1 cellular context compared by ENCODE assay signal in genomic region chr15:42138968-42139386, GRCh38.
TF ChIP-seq lines count a peak whose summit lies in the region.

No MANE protein-coding gene starts in this region.

TF ChIP-seq in HepG2, 621 proteins besides CTCF, POLR2A, EP300 and RAD21 (continued from another document and continues in another):
- TF ChIP-seq, protein P1, sequence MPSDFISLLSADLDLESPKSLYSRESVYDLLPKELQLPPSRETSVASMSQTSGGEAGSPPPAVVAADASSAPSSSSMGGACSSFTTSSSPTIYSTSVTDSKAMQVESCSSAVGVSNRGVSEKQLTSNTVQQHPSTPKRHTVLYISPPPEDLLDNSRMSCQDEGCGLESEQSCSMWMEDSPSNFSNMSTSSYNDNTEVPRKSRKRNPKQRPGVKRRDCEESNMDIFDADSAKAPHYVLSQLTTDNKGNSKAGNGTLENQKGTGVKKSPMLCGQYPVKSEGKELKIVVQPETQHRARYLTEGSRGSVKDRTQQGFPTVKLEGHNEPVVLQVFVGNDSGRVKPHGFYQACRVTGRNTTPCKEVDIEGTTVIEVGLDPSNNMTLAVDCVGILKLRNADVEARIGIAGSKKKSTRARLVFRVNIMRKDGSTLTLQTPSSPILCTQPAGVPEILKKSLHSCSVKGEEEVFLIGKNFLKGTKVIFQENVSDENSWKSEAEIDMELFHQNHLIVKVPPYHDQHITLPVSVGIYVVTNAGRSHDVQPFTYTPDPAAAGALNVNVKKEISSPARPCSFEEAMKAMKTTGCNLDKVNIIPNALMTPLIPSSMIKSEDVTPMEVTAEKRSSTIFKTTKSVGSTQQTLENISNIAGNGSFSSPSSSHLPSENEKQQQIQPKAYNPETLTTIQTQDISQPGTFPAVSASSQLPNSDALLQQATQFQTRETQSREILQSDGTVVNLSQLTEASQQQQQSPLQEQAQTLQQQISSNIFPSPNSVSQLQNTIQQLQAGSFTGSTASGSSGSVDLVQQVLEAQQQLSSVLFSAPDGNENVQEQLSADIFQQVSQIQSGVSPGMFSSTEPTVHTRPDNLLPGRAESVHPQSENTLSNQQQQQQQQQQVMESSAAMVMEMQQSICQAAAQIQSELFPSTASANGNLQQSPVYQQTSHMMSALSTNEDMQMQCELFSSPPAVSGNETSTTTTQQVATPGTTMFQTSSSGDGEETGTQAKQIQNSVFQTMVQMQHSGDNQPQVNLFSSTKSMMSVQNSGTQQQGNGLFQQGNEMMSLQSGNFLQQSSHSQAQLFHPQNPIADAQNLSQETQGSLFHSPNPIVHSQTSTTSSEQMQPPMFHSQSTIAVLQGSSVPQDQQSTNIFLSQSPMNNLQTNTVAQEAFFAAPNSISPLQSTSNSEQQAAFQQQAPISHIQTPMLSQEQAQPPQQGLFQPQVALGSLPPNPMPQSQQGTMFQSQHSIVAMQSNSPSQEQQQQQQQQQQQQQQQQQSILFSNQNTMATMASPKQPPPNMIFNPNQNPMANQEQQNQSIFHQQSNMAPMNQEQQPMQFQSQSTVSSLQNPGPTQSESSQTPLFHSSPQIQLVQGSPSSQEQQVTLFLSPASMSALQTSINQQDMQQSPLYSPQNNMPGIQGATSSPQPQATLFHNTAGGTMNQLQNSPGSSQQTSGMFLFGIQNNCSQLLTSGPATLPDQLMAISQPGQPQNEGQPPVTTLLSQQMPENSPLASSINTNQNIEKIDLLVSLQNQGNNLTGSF (CRISPR knock-in tag; IDR thresholded peaks at IDR 0.05), result no peak
- TF ChIP-seq SETDB1 (CRISPR knock-in tag; IDR thresholded peaks at IDR 0.05; ENCODE audit: borderline replicate concordance), result peak; percentile 99
- TF ChIP-seq NCOA2 (CRISPR knock-in tag; IDR thresholded peaks at IDR 0.05), result peak; percentile 83
- TF ChIP-seq BHLHE40 (IDR thresholded peaks at IDR 0.05; ENCODE audit: low read length), result peak; percentile 60; the same call in 1 of the 2 replicates
- peak; percentile 78 for TF ChIP-seq ZEB1 (IDR thresholded peaks at IDR 0.05; ENCODE audit: insufficient replicate concordance, low read depth)
- TF ChIP-seq, protein P2, sequence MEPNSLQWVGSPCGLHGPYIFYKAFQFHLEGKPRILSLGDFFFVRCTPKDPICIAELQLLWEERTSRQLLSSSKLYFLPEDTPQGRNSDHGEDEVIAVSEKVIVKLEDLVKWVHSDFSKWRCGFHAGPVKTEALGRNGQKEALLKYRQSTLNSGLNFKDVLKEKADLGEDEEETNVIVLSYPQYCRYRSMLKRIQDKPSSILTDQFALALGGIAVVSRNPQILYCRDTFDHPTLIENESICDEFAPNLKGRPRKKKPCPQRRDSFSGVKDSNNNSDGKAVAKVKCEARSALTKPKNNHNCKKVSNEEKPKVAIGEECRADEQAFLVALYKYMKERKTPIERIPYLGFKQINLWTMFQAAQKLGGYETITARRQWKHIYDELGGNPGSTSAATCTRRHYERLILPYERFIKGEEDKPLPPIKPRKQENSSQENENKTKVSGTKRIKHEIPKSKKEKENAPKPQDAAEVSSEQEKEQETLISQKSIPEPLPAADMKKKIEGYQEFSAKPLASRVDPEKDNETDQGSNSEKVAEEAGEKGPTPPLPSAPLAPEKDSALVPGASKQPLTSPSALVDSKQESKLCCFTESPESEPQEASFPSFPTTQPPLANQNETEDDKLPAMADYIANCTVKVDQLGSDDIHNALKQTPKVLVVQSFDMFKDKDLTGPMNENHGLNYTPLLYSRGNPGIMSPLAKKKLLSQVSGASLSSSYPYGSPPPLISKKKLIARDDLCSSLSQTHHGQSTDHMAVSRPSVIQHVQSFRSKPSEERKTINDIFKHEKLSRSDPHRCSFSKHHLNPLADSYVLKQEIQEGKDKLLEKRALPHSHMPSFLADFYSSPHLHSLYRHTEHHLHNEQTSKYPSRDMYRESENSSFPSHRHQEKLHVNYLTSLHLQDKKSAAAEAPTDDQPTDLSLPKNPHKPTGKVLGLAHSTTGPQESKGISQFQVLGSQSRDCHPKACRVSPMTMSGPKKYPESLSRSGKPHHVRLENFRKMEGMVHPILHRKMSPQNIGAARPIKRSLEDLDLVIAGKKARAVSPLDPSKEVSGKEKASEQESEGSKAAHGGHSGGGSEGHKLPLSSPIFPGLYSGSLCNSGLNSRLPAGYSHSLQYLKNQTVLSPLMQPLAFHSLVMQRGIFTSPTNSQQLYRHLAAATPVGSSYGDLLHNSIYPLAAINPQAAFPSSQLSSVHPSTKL (CRISPR knock-in tag; IDR thresholded peaks at IDR 0.05), result peak; percentile 88
- TF ChIP-seq ZNF503 (CRISPR knock-in tag; IDR thresholded peaks at IDR 0.05), result peak; percentile 75; the same call in 1 of the 2 replicates
- TF ChIP-seq ZNF280D (CRISPR knock-in tag; IDR thresholded peaks at IDR 0.05), result peak; percentile 100
- TF ChIP-seq ZNF251 (CRISPR knock-in tag; IDR thresholded peaks at IDR 0.05), result no peak
- peak; percentile 79 for TF ChIP-seq MIER2 (CRISPR knock-in tag; IDR thresholded peaks at IDR 0.05)
- peak; percentile 69; the same call in 1 of the 2 replicates for TF ChIP-seq IRF2 (CRISPR knock-in tag; IDR thresholded peaks at IDR 0.05)
- no peak for TF ChIP-seq GPN1 (CRISPR knock-in tag; IDR thresholded peaks at IDR 0.05; ENCODE audit: borderline replicate concordance)
- TF ChIP-seq, protein P3, sequence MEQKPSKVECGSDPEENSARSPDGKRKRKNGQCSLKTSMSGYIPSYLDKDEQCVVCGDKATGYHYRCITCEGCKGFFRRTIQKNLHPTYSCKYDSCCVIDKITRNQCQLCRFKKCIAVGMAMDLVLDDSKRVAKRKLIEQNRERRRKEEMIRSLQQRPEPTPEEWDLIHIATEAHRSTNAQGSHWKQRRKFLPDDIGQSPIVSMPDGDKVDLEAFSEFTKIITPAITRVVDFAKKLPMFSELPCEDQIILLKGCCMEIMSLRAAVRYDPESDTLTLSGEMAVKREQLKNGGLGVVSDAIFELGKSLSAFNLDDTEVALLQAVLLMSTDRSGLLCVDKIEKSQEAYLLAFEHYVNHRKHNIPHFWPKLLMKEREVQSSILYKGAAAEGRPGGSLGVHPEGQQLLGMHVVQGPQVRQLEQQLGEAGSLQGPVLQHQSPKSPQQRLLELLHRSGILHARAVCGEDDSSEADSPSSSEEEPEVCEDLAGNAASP (CRISPR knock-in tag; IDR thresholded peaks at IDR 0.05; ENCODE audit: borderline replicate concordance), result 0 out of 2 replicates have a peak, but pooled peaks have one; percentile 17
- TF ChIP-seq IRX3 (CRISPR knock-in tag; IDR thresholded peaks at IDR 0.05; ENCODE audit: borderline replicate concordance, low read depth), result peak; percentile 39; the same call in 1 of the 2 replicates
- TF ChIP-seq KDM2A (CRISPR knock-in tag; IDR thresholded peaks at IDR 0.05; ENCODE audit: borderline replicate concordance, low read depth), result peak; percentile 58; the same call in 1 of the 2 replicates
- TF ChIP-seq TCF7 (IDR thresholded peaks at IDR 0.05; ENCODE audit: low read depth), result peak; percentile 59
- TF ChIP-seq IKZF1 (IDR thresholded peaks at IDR 0.05), result no peak
- TF ChIP-seq SOX5 (CRISPR knock-in tag; IDR thresholded peaks at IDR 0.05; ENCODE audit: borderline replicate concordance), result peak; percentile 96
- TF ChIP-seq HOXA3 (CRISPR knock-in tag; IDR thresholded peaks at IDR 0.05), result peak; percentile 87
- TF ChIP-seq ZMYM4 (CRISPR knock-in tag; IDR thresholded peaks at IDR 0.05), result peak; percentile 90
- TF ChIP-seq JUND (CRISPR knock-in tag; IDR thresholded peaks at IDR 0.05), result peak; percentile 69; the same call in 1 of the 2 replicates
- 0 out of 2 replicates have a peak, but pooled peaks have one; percentile 56 for TF ChIP-seq ZBTB34 (CRISPR knock-in tag; IDR thresholded peaks at IDR 0.05)
- peak; percentile 45 for TF ChIP-seq CEBPG (CRISPR knock-in tag; IDR thresholded peaks at IDR 0.05)
- TF ChIP-seq SIX4 (CRISPR knock-in tag; IDR thresholded peaks at IDR 0.05), result 0 out of 2 replicates have a peak, but pooled peaks have one; percentile 16
- peak; percentile 100 for TF ChIP-seq ZNF614 (CRISPR knock-in tag; IDR thresholded peaks at IDR 0.05; ENCODE audit: borderline replicate concordance)
- peak; percentile 90 for TF ChIP-seq FOXA3 (CRISPR knock-in tag; IDR thresholded peaks at IDR 0.05)
- peak; percentile 74 for TF ChIP-seq FOSL2 (CRISPR knock-in tag; IDR thresholded peaks at IDR 0.05)
- no peak; the same call in 1 of the 2 replicates for TF ChIP-seq ELF1 (CRISPR knock-in tag; IDR thresholded peaks at IDR 0.05)
- no peak for TF ChIP-seq DNMT3B (CRISPR knock-in tag; conservative IDR thresholded peaks at IDR 0.05)
- TF ChIP-seq RFXAP (CRISPR knock-in tag; IDR thresholded peaks at IDR 0.05; ENCODE audit: borderline replicate concordance), result peak; percentile 48; the same call in 1 of the 2 replicates
- TF ChIP-seq ZNF567 (CRISPR knock-in tag; IDR thresholded peaks at IDR 0.05; ENCODE audit: borderline replicate concordance), result no peak
- TF ChIP-seq ZNF670 (CRISPR knock-in tag; IDR thresholded peaks at IDR 0.05; ENCODE audit: borderline replicate concordance), result 0 out of 2 replicates have a peak, but pooled peaks have one; percentile 22
- no peak for TF ChIP-seq SIX1 (CRISPR knock-in tag; IDR thresholded peaks at IDR 0.05; ENCODE audit: borderline replicate concordance)
- TF ChIP-seq FOXK1 (CRISPR knock-in tag; IDR thresholded peaks at IDR 0.05; ENCODE audit: borderline replicate concordance, low read depth), result peak; percentile 46; the same call in 1 of the 2 replicates
- peak; percentile 90 for TF ChIP-seq PAXIP1 (CRISPR knock-in tag; conservative IDR thresholded peaks at IDR 0.05)
- 0 out of 2 replicates have a peak, but pooled peaks have one; percentile 39 for TF ChIP-seq CBFB (CRISPR knock-in tag; IDR thresholded peaks at IDR 0.05)
- TF ChIP-seq MXD1 (CRISPR knock-in tag; IDR thresholded peaks at IDR 0.05), result 0 out of 2 replicates have a peak, but pooled peaks have one; percentile 23
- TF ChIP-seq MXI1 (IDR thresholded peaks at IDR 0.05; ENCODE audit: borderline replicate concordance, low read depth, low read length), result peak; percentile 38; the same call in 1 of the 3 replicates
- peak; percentile 90; the same call in 1 of the 2 replicates for TF ChIP-seq NFIB (CRISPR knock-in tag; IDR thresholded peaks at IDR 0.05; ENCODE audit: borderline replicate concordance)
